Comparison of ENCODE assay signal across 8 cellular contexts in genomic region chr17:68381076-68381900, GRCh38.
DNase-seq lines count a peak whose midpoint lies in the region; ATAC-seq and TF ChIP-seq lines count a peak whose summit lies in the region.

No MANE protein-coding gene starts in this region.

- no peaks in the 10 kb centered on the region for H3K36me3 ChIP-seq in right atrium auricular region

- no peaks in the 10 kb centered on the region for H3K27me3 ChIP-seq in right atrium auricular region

- H3K4me1 ChIP-seq in right atrium auricular region, result peaks cover 4 to 56% of the 10 kb centered on the region in 2 donors

- peaks cover 12% of the 10 kb centered on the region for H3K36me3 Mint-ChIP-seq in memory B cell

- no peak for TF ChIP-seq CTCF in AG09309 (IDR thresholded peaks at IDR 0.05; ENCODE audit: control insufficient read depth, insufficient read depth, low read depth, low read length, missing control alignments)
- TF ChIP-seq CTCF in GM12865 (IDR thresholded peaks at IDR 0.05; ENCODE audit: insufficient read depth, low read depth, low read length, missing control alignments), result no peak
- no peak for TF ChIP-seq CTCF in GM20000 (IDR thresholded peaks at IDR 0.05; ENCODE audit: extremely low read depth, missing control alignments)
- TF ChIP-seq CTCF in right atrium auricular region (IDR thresholded peaks at IDR 0.05), result no peak

- H3K4me3 Mint-ChIP-seq in memory B cell, result no peak overlapping the region

- DNase-seq in AG09309 (ENCODE audit: low read depth) (peak; percentile 97), GM12865 (ENCODE audit: low read depth) (peak; percentile 27), amniotic stem cell (lab: John Stamatoyannopoulos, UW) (peak; percentile 78), memory B cell (ENCODE audit: low spot score in 2 of 2) (no peak), GM20000 (ENCODE audit: low spot score) (no peak), right atrium auricular region (ENCODE audit: low spot score) (no peak)

- peaks cover 4% of the 10 kb centered on the region for H3K4me1 Mint-ChIP-seq in memory B cell

- ATAC-seq in memory B cell (ENCODE audit: low read depth) (peak; percentile 85), HG03280 (IDR thresholded peaks at IDR 0.05; ENCODE audit: unreplicated experiment) (no peak), GM18502 (IDR thresholded peaks at IDR 0.05; ENCODE audit: poor library complexity, unreplicated experiment) (no peak)

- H3K4me3 ChIP-seq in AG09309 (ENCODE audit: control insufficient read depth, low read depth, low read length) (no peak overlapping the region), GM12865 (ENCODE audit: low read depth, low read length) (no peak overlapping the region), right atrium auricular region (no peak overlapping the region)

- no peak overlapping the region for H3K27ac ChIP-seq in right atrium auricular region

- H3K9me3 Mint-ChIP-seq in memory B cell, result no peaks in the 10 kb centered on the region

- no peaks in the 10 kb centered on the region for H3K9me3 ChIP-seq in right atrium auricular region

- peaks cover 3% of the 10 kb centered on the region for H3K27me3 Mint-ChIP-seq in memory B cell

- H3K27ac Mint-ChIP-seq in memory B cell, result peak overlapping the region; percentile 11

Comparison
In these comparisons a context has a peak if more than half of its experiments do, and no peak if none do; other contexts are left out.
1. DNase-seq: peak in AG09309 (single experiment), GM12865 (single experiment) and amniotic stem cell (single experiment); none in memory B cell (0 of 2), GM20000 (single experiment) and right atrium auricular region (single experiment).